Comparison of ENCODE assay signal across 14 cellular contexts in the genomic region with DNA sequence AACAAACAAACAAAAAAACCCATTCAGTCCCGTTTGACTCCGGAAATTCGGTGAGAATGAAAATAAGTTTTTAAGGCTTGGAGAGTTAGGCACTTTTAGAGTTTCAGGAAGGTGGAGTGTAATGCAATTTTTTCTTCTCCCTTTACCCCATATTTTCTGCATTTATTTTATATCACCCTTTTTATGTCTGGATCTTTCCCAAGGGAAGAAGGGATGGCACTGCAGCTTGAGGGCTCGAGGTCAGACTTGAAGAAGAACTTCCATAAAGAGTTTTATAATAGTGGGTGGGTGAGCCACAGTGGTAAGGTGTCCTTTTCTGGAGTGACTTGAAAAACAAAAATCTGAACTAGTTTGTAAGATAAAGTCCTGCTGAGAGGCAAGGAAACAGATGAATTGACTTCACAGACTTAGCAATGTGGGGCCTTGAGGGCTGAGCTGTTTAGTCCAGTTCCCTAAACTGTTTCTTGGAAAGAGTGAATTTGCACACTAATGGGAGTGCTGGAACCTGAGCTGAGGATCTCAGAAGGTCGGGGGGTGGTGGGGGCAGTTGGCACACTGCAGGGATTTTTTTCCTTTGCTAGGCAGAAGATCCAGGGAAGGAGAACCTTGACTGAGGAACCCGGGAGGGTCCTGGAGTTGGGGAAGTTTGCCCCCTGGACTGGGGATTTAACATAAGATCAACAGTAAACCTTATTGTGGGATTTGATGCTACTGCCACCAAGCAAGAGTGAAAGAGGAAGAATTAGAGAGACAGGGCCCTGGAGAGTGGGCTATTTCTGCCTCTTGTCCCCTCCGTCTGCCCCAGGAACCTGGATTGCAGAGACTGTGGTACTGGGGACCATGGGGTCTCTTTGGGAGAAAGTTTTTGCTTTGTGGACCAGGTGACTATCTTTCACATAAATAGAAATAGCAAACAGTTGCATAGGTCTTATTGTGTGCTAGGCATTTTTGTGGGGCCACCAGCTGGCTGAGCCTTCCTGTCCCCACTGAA. TPM values are rescaled to one million over a fixed set of nuclear protein-coding genes. Genes with fewer than 3 reads are reported as not detected.
DNase-seq lines count a peak whose midpoint lies in the region; ATAC-seq and TF ChIP-seq lines count a peak whose summit lies in the region.
"Had no signal": no experiment of that assay in that cellular context is flagged by ENCODE, and none has a peak within 500 bp of the region (broad histone marks: within the 10 kb centered on the region; RNA-seq: fewer than 3 reads in every experiment).

No MANE protein-coding gene starts in this region.

- peaks cover 6% of the 10 kb centered on the region for H3K4me1 Mint-ChIP-seq in CD4-positive, alpha-beta T cell (ENCODE audit: low read depth)
- peaks cover 4% of the 10 kb centered on the region for H3K4me1 Mint-ChIP-seq in activated T-helper 2 cell treated with anti-CD3 and anti-CD28 coated beads, Interferon-gamma antibody, Interleukin-2, Interleukin-4, amounts not matched to agents 10 μg/mL and 5 μg/mL and 100 μg/mL, durations not matched to agents 14 hours and 24 hours and 36 hours (ENCODE audit: low read depth)
- peaks cover 8 to 15% (median 10%) of the 10 kb centered on the region in 3 donors for H3K4me1 Mint-ChIP-seq in naive B cell

- H3K27me3 ChIP-seq in CD4-positive, alpha-beta T cell (ENCODE audit: control insufficient read depth, insufficient read depth, low read length): peaks cover 33% of the 10 kb centered on the region
- no peaks in the 10 kb centered on the region for H3K27me3 ChIP-seq in HUES48 (ENCODE audit: control insufficient read depth, insufficient read depth, low read length)
- peaks cover 0 to 4% (median 0%) of the 10 kb centered on the region in 4 donors for H3K27me3 ChIP-seq in upper lobe of left lung
- H3K27me3 ChIP-seq: esophagus muscularis mucosa, vagina had no signal

- no peak for DNase-seq in CD4-positive, alpha-beta T cell
- DNase-seq in activated T-helper 2 cell treated with anti-CD3 and anti-CD28 coated beads, Interferon-gamma antibody, Interleukin-2, Interleukin-4, amounts not matched to agents 10 μg/mL and 5 μg/mL and 100 μg/mL, durations not matched to agents 14 hours and 24 hours and 36 hours (ENCODE audit: low spot score): no peak
- DNase-seq in naive B cell: no peak
- no peak for DNase-seq in G401 (ENCODE audit: low spot score)
- no peak for DNase-seq in upper lobe of left lung
- DNase-seq: activated naive CD4-positive, alpha-beta T cell treated with Interleukin-2 at 50 U/mL for 16 hours; NCI-H1694 treated with DMSO at 0.1 percent for 48 hours; stimulated activated CD4-positive, alpha-beta T cell treated with anti-CD3 and anti-CD28 coated beads, Interleukin-4, amount 100 ng/mL, for 24 hours had no signal

- H3K4me1 ChIP-seq in HUES48 (ENCODE audit: control insufficient read depth, insufficient read depth, low read length) (peaks cover 23% of the 10 kb centered on the region), upper lobe of left lung (peaks cover 17 to 27% (median 21%) of the 10 kb centered on the region in 4 donors)

- in situ Hi-C loops in G401 (cut with HindIII; ENCODE audit: low sequenced_read_pairs): no loop called here

- POLR2A ChIA-PET in CD4-positive, alpha-beta T cell (lab: Charles Lee): no interaction called here

- H3K4me3 Mint-ChIP-seq in CD4-positive, alpha-beta T cell: peak overlapping the region; percentile 38
- H3K4me3 Mint-ChIP-seq in activated T-helper 2 cell treated with anti-CD3 and anti-CD28 coated beads, Interferon-gamma antibody, Interleukin-2, Interleukin-4, amounts not matched to agents 10 μg/mL and 5 μg/mL and 100 μg/mL, durations not matched to agents 14 hours and 24 hours and 36 hours (ENCODE audit: low read depth): peak overlapping the region; percentile 74
- H3K4me3 Mint-ChIP-seq in naive B cell: peak overlapping the region; percentile 61 to 95 (median 81)

- no peaks in the 10 kb centered on the region for H3K9me3 ChIP-seq in CD4-positive, alpha-beta T cell (ENCODE audit: control insufficient read depth, low read length)
- H3K9me3 ChIP-seq in HUES48 (ENCODE audit: control insufficient read depth, insufficient read depth, low read length): no peaks in the 10 kb centered on the region
- H3K9me3 ChIP-seq in upper lobe of left lung: no peaks in the 10 kb centered on the region
- H3K9me3 ChIP-seq: esophagus muscularis mucosa, vagina had no signal

- H3K9ac ChIP-seq in HUES48 (ENCODE audit: low read depth, low read length): no peak overlapping the region

- peaks cover 8% of the 10 kb centered on the region for H3K36me3 ChIP-seq in HUES48 (ENCODE audit: control insufficient read depth, insufficient read depth, low read length)
- no peaks in the 10 kb centered on the region for H3K36me3 ChIP-seq in upper lobe of left lung
- H3K36me3 ChIP-seq: esophagus muscularis mucosa, vagina had no signal

- TF ChIP-seq EP300 in upper lobe of left lung (IDR thresholded peaks at IDR 0.05): no peak

- no peak overlapping the region for H3K27ac ChIP-seq in CD4-positive, alpha-beta T cell (ENCODE audit: low read depth, low read length)
- peak overlapping the region; percentile 78 for H3K27ac ChIP-seq in HUES48 (ENCODE audit: low read depth, low read length)
- H3K27ac ChIP-seq in upper lobe of left lung: no peak overlapping the region

- no peak for TF ChIP-seq POLR2A in upper lobe of left lung (IDR thresholded peaks at IDR 0.05)

- H3K27me3 Mint-ChIP-seq in CD4-positive, alpha-beta T cell: peaks cover 51% of the 10 kb centered on the region
- peaks cover 62% of the 10 kb centered on the region for H3K27me3 Mint-ChIP-seq in activated T-helper 2 cell treated with anti-CD3 and anti-CD28 coated beads, Interferon-gamma antibody, Interleukin-2, Interleukin-4, amounts not matched to agents 10 μg/mL and 5 μg/mL and 100 μg/mL, durations not matched to agents 14 hours and 24 hours and 36 hours (ENCODE audit: low read depth)
- peaks cover 15 to 45% (median 27%) of the 10 kb centered on the region in 3 donors for H3K27me3 Mint-ChIP-seq in naive B cell

- no peak for TF ChIP-seq CTCF in CD4-positive, alpha-beta T cell (IDR thresholded peaks at IDR 0.05)
- no peak for TF ChIP-seq CTCF in upper lobe of left lung (IDR thresholded peaks at IDR 0.05)

- no peaks in the 10 kb centered on the region for H3K9me3 Mint-ChIP-seq in CD4-positive, alpha-beta T cell
- no peaks in the 10 kb centered on the region for H3K9me3 Mint-ChIP-seq in activated T-helper 2 cell treated with anti-CD3 and anti-CD28 coated beads, Interferon-gamma antibody, Interleukin-2, Interleukin-4, amounts not matched to agents 10 μg/mL and 5 μg/mL and 100 μg/mL, durations not matched to agents 14 hours and 24 hours and 36 hours
- H3K9me3 Mint-ChIP-seq in naive B cell: no peaks in the 10 kb centered on the region

- no peak overlapping the region for H3K27ac Mint-ChIP-seq in CD4-positive, alpha-beta T cell
- H3K27ac Mint-ChIP-seq in activated T-helper 2 cell treated with anti-CD3 and anti-CD28 coated beads, Interferon-gamma antibody, Interleukin-2, Interleukin-4, amounts not matched to agents 10 μg/mL and 5 μg/mL and 100 μg/mL, durations not matched to agents 14 hours and 24 hours and 36 hours: no peak overlapping the region
- H3K27ac Mint-ChIP-seq in naive B cell: peak overlapping the region in 1 of 6 donors; percentile 75

- no peaks in the 10 kb centered on the region for H3K36me3 Mint-ChIP-seq in CD4-positive, alpha-beta T cell (ENCODE audit: low read depth)
- H3K36me3 Mint-ChIP-seq in activated T-helper 2 cell treated with anti-CD3 and anti-CD28 coated beads, Interferon-gamma antibody, Interleukin-2, Interleukin-4, amounts not matched to agents 10 μg/mL and 5 μg/mL and 100 μg/mL, durations not matched to agents 14 hours and 24 hours and 36 hours (ENCODE audit: low read depth): no peaks in the 10 kb centered on the region
- no peaks in the 10 kb centered on the region for H3K36me3 Mint-ChIP-seq in naive B cell

- CTCF ChIA-PET in CD4-positive, alpha-beta T cell (lab: Charles Lee): no interaction called here

- H3K4me3 ChIP-seq in HUES48 (ENCODE audit: low read depth, low read length) (peak overlapping the region; percentile 88), upper lobe of left lung (peak overlapping the region in 1 of 4 donors; percentile 78)

- 60 to 67% methylated on average over 7 of the region's 7 CpGs for WGBS in upper lobe of left lung, 2 donors

- ATAC-seq in CD4-positive, alpha-beta T cell (ENCODE audit: poor library complexity): no peak
- ATAC-seq in naive B cell (ENCODE audit: low read depth in 2 of 2): no peak
- no peak for ATAC-seq in HG03457 (IDR thresholded peaks at IDR 0.05; ENCODE audit: unreplicated experiment)
- no peak for ATAC-seq in GM21529 (IDR thresholded peaks at IDR 0.05; ENCODE audit: unreplicated experiment)
- no peak for ATAC-seq in upper lobe of left lung (ENCODE audit: low FRiP score in 2 of 2)

- intact Hi-C loops in CD4-positive, alpha-beta T cell (cut with DNase I, micrococcal nuclease): no loop called here
- intact Hi-C loops in activated T-helper 2 cell treated with anti-CD3 and anti-CD28 coated beads, Interferon-gamma antibody, Interleukin-2, Interleukin-4, amounts not matched to agents 10 μg/mL and 5 μg/mL and 100 μg/mL, durations not matched to agents 14 hours and 24 hours and 36 hours (cut with micrococcal nuclease): no loop called here

RNA-seq across cellular contexts. Expression of a gene that starts 1.8 kb away (rescaled TPM):
- under 1 TPM; 0.27 to 0.36 TPM for total RNA-seq in CD4-positive, alpha-beta T cell
- total RNA-seq in activated T-helper 2 cell treated with anti-CD3 and anti-CD28 coated beads, Interferon-gamma antibody, Interleukin-2, Interleukin-4, amounts not matched to agents 10 μg/mL and 5 μg/mL and 100 μg/mL, durations not matched to agents 14 hours and 24 hours and 36 hours: 1.2 and 1.6 TPM in 2 replicates
- polyA plus RNA-seq in naive B cell (ENCODE audit: low read depth in 6 of 6): under 1 TPM in 2 of 6 donors, not detected in 4; 0.05 to 0.13 TPM
- total RNA-seq in G401 (2014; rRNA removed; shearing (Covaris generic)): 21.0 and 21.2 TPM in 2 replicates
- total RNA-seq in upper lobe of left lung: 1 to 10 TPM in 2 of 6 donors, under 1 TPM in 3, not detected in 1; 0.26 to 2.0 (median 1.00) TPM

RNA-seq across cellular contexts. Expression of a gene that starts 23.1 kb away (rescaled TPM):
- 1 to 10 TPM in 1 of 2 experiments, under 1 TPM in 1; 0.58 to 1.3 TPM for total RNA-seq in CD4-positive, alpha-beta T cell
- total RNA-seq in activated T-helper 2 cell treated with anti-CD3 and anti-CD28 coated beads, Interferon-gamma antibody, Interleukin-2, Interleukin-4, amounts not matched to agents 10 μg/mL and 5 μg/mL and 100 μg/mL, durations not matched to agents 14 hours and 24 hours and 36 hours: 0.18 and 0.21 TPM in 2 replicates
- polyA plus RNA-seq in naive B cell (ENCODE audit: low read depth in 6 of 6): not detected
- not detected in 2 replicates for total RNA-seq in G401 (2014; rRNA removed; shearing (Covaris generic))
- total RNA-seq in upper lobe of left lung: 100 to 1,000 TPM in 1 of 6 donors, 10 to 100 TPM in 5; 58.7 to 123 (median 88.9) TPM
- total RNA-seq: esophagus muscularis mucosa, mesenteric fat pad had no signal

RNA-seq across cellular contexts. Expression of a gene that starts 29.5 kb away (rescaled TPM):
- total RNA-seq in CD4-positive, alpha-beta T cell: 1 to 10 TPM; 7.0 to 8.7 TPM
- 71.0 and 72.5 TPM in 2 replicates for total RNA-seq in activated T-helper 2 cell treated with anti-CD3 and anti-CD28 coated beads, Interferon-gamma antibody, Interleukin-2, Interleukin-4, amounts not matched to agents 10 μg/mL and 5 μg/mL and 100 μg/mL, durations not matched to agents 14 hours and 24 hours and 36 hours
- 100 to 1,000 TPM in 5 of 6 donors, 10 to 100 TPM in 1; 99.5 to 139 (median 114) TPM for polyA plus RNA-seq in naive B cell (ENCODE audit: low read depth in 6 of 6)
- total RNA-seq in G401 (2014; rRNA removed; shearing (Covaris generic)): 20.1 and 42.3 TPM in 2 replicates
- total RNA-seq in upper lobe of left lung: 10 to 100 TPM; 35.6 to 84.5 (median 68.8) TPM

RNA-seq across cellular contexts. Expression of a gene that starts 30.4 kb away (rescaled TPM):
- 100 to 1,000 TPM; 435 to 455 TPM for total RNA-seq in CD4-positive, alpha-beta T cell
- total RNA-seq in activated T-helper 2 cell treated with anti-CD3 and anti-CD28 coated beads, Interferon-gamma antibody, Interleukin-2, Interleukin-4, amounts not matched to agents 10 μg/mL and 5 μg/mL and 100 μg/mL, durations not matched to agents 14 hours and 24 hours and 36 hours: 246 and 247 TPM in 2 replicates
- 1 to 10 TPM in 4 of 6 donors, under 1 TPM in 2; 0.33 to 3.0 (median 1.4) TPM for polyA plus RNA-seq in naive B cell (ENCODE audit: low read depth in 6 of 6)
- total RNA-seq in G401 (2014; rRNA removed; shearing (Covaris generic)): 314 and 341 TPM in 2 replicates
- 1,000 to 10,000 TPM in 1 of 6 donors, 100 to 1,000 TPM in 5; 156 to 1,281 (median 388) TPM for total RNA-seq in upper lobe of left lung

RNA-seq across cellular contexts. Expression of a gene that starts 30.5 kb away (rescaled TPM):
- 10 to 100 TPM; 10.6 to 11.9 TPM for total RNA-seq in CD4-positive, alpha-beta T cell
- 71.3 and 73.3 TPM in 2 replicates for total RNA-seq in activated T-helper 2 cell treated with anti-CD3 and anti-CD28 coated beads, Interferon-gamma antibody, Interleukin-2, Interleukin-4, amounts not matched to agents 10 μg/mL and 5 μg/mL and 100 μg/mL, durations not matched to agents 14 hours and 24 hours and 36 hours
- polyA plus RNA-seq in naive B cell (ENCODE audit: low read depth in 6 of 6): 1 to 10 TPM; 4.7 to 9.0 (median 6.1) TPM
- total RNA-seq in G401 (2014; rRNA removed; shearing (Covaris generic)): 29.5 and 30.0 TPM in 2 replicates
- total RNA-seq in upper lobe of left lung: 10 to 100 TPM; 22.2 to 39.8 (median 24.5) TPM

Comparison
In these comparisons a context has a peak if more than half of its experiments do, and no peak if none do; other contexts are left out.
1. RNA of a gene that starts 23.1 kb away (total RNA-seq): 58.7 to 123 TPM in upper lobe of left lung; 0.58 to 1.3 TPM in CD4-positive, alpha-beta T cell, 0.18 to 0.21 TPM in activated T-helper 2 cell treated with anti-CD3 and anti-CD28 coated beads, Interferon-gamma antibody, Interleukin-2, Interleukin-4, amounts not matched to agents 10 μg/mL and 5 μg/mL and 100 μg/mL, durations not matched to agents 14 hours and 24 hours and 36 hours and not detected in G401; every median in the first group is over 10 times any median in the second.
2. Peak in every context shown above with its lines, with median percentiles within 50 percentile points of each other: H3K4me3 Mint-ChIP-seq.